ENCODE assay signal across 18 cellular contexts in genomic region chr10:128096486-128097199, GRCh38. TPM values are rescaled to one million over a fixed set of nuclear protein-coding genes. Genes with fewer than 3 reads are reported as not detected.
DNase-seq lines count a peak whose midpoint lies in the region.
"Had no signal": no experiment of that assay in that cellular context is flagged by ENCODE, and none has a peak within 500 bp of the region (broad histone marks: within the 10 kb centered on the region; RNA-seq: fewer than 3 reads in every experiment).

No MANE protein-coding gene starts in this region.

- H3K23ac ChIP-seq in mesendoderm (ENCODE audit: low read length): no peak overlapping the region

- POLR2A ChIA-PET in activated CD4-positive, alpha-beta memory T cell treated with anti-CD3 and anti-CD28 coated beads for 36 hours (lab: Charles Lee): interaction anchor here (0.7 to 2.6 kb wide), 2 partner anchors 27 to 29 kb away, joined by 3 to 9 read pairs; partner anchors contain the start of gene MKI67

- H3K4me1 Mint-ChIP-seq in T-helper 2 cell treated with Interferon-gamma antibody and Interleukin-4, amounts not matched to agents 5 μg/mL and 100 μg/mL, for 36 hours (ENCODE audit: low read depth): peaks cover 30% of the 10 kb centered on the region
- peaks cover 21% of the 10 kb centered on the region for H3K4me1 Mint-ChIP-seq in activated CD4-positive, alpha-beta memory T cell treated with anti-CD3 and anti-CD28 coated beads for 36 hours (ENCODE audit: low read depth)
- H3K4me1 Mint-ChIP-seq: brain had no signal

- H3K4me1 ChIP-seq in mesendoderm (ENCODE audit: control insufficient read depth, low read depth, low read length): no peaks in the 10 kb centered on the region
- H3K4me1 ChIP-seq: HAP-1 had no signal

- peak overlapping the region; percentile 80 for H3K27ac Mint-ChIP-seq in T-helper 2 cell treated with Interferon-gamma antibody and Interleukin-4, amounts not matched to agents 5 μg/mL and 100 μg/mL, for 36 hours
- H3K27ac Mint-ChIP-seq in activated CD4-positive, alpha-beta memory T cell treated with anti-CD3 and anti-CD28 coated beads for 36 hours: peak overlapping the region; percentile 69

- no peak overlapping the region for H3K4me2 ChIP-seq in mesendoderm (ENCODE audit: low read length)
- H3K4me2 ChIP-seq: PC-9 had no signal

- H3K18ac ChIP-seq in mesendoderm (ENCODE audit: low read length): no peak overlapping the region

- H2BK120ac ChIP-seq in mesendoderm (ENCODE audit: low read depth, low read length): no peak overlapping the region

- H3K4me3 Mint-ChIP-seq in T-helper 2 cell treated with Interferon-gamma antibody and Interleukin-4, amounts not matched to agents 5 μg/mL and 100 μg/mL, for 36 hours: peak overlapping the region; percentile 23
- no peak overlapping the region for H3K4me3 Mint-ChIP-seq in activated CD4-positive, alpha-beta memory T cell treated with anti-CD3 and anti-CD28 coated beads for 36 hours
- H3K4me3 Mint-ChIP-seq: brain had no signal

- CTCF ChIA-PET in activated CD4-positive, alpha-beta memory T cell treated with anti-CD3 and anti-CD28 coated beads for 36 hours (lab: Charles Lee): interaction anchor here (1.0 kb wide), 1 partner anchor 7 kb away, joined by 3 read pairs; no protein-coding TSS in a partner anchor

- H2BK15ac ChIP-seq in mesendoderm (replicated peaks; ENCODE audit: low read depth): no peak overlapping the region

- no peak overlapping the region for H2AK5ac ChIP-seq in mesendoderm (ENCODE audit: low read length)

- DNase-seq in T-helper 2 cell treated with Interferon-gamma antibody and Interleukin-4, amounts not matched to agents 5 μg/mL and 100 μg/mL, for 36 hours (ENCODE audit: low spot score): no peak
- DNase-seq in T-helper 2 cell: no peak
- peak; percentile 75 for DNase-seq in EH (ENCODE audit: low read depth)
- DNase-seq in activated CD4-positive, alpha-beta memory T cell treated with anti-CD3 and anti-CD28 coated beads for 36 hours: no peak
- DNase-seq in mesenteric fat pad (ENCODE audit: low spot score): peak; percentile 33
- DNase-seq in mesendoderm: no peak
- no peak for DNase-seq in SK-N-DZ (ENCODE audit: low spot score)
- no peak for DNase-seq in cerebellar cortex (ENCODE audit: low spot score)
- DNase-seq: activated effector memory CD4-positive, alpha-beta T cell treated with anti-CD3 and anti-CD28 coated beads, Interleukin-2, amount 50 U/mL, for 16 hours; foreskin melanocyte; NCI-H1694; NCI-H524; PC-9; stimulated activated naive CD4-positive, alpha-beta T cell had no signal

- no peaks in the 10 kb centered on the region for H3K27me3 ChIP-seq in mesendoderm (ENCODE audit: insufficient read depth, low read length, poor library complexity)
- H3K27me3 ChIP-seq: vagina had no signal

- H4K8ac ChIP-seq in mesendoderm (ENCODE audit: low read depth, low read length): no peak overlapping the region

- no peaks in the 10 kb centered on the region for H3K9me3 Mint-ChIP-seq in T-helper 2 cell treated with Interferon-gamma antibody and Interleukin-4, amounts not matched to agents 5 μg/mL and 100 μg/mL, for 36 hours
- no peaks in the 10 kb centered on the region for H3K9me3 Mint-ChIP-seq in activated CD4-positive, alpha-beta memory T cell treated with anti-CD3 and anti-CD28 coated beads for 36 hours
- H3K9me3 Mint-ChIP-seq: brain had no signal

- peaks cover 66% of the 10 kb centered on the region for H3K36me3 Mint-ChIP-seq in T-helper 2 cell treated with Interferon-gamma antibody and Interleukin-4, amounts not matched to agents 5 μg/mL and 100 μg/mL, for 36 hours (ENCODE audit: low read depth)
- peaks cover 49% of the 10 kb centered on the region for H3K36me3 Mint-ChIP-seq in activated CD4-positive, alpha-beta memory T cell treated with anti-CD3 and anti-CD28 coated beads for 36 hours

- no peak overlapping the region for H3K4me3 ChIP-seq in mesendoderm (ENCODE audit: low read length)
- H3K4me3 ChIP-seq: HAP-1, lung, PC-9, vagina had no signal

- H4K5ac ChIP-seq in mesendoderm (ENCODE audit: low read length): no peak overlapping the region

- WGBS in mesendoderm (ENCODE audit: extremely low coverage, insufficient coverage, low lambda C conversion rate): no CpG with 5 or more reads among the region's 5 CpGs

- H3K4ac ChIP-seq in mesendoderm (ENCODE audit: low read depth, low read length): no peak overlapping the region

- H3K27me3 Mint-ChIP-seq in T-helper 2 cell treated with Interferon-gamma antibody and Interleukin-4, amounts not matched to agents 5 μg/mL and 100 μg/mL, for 36 hours (ENCODE audit: low read depth): no peaks in the 10 kb centered on the region
- H3K27me3 Mint-ChIP-seq in activated CD4-positive, alpha-beta memory T cell treated with anti-CD3 and anti-CD28 coated beads for 36 hours: no peaks in the 10 kb centered on the region
- H3K27me3 Mint-ChIP-seq: brain had no signal

- no peak overlapping the region for H3K27ac ChIP-seq in mesendoderm (ENCODE audit: low read depth, low read length)
- H3K27ac ChIP-seq: PC-9, vagina had no signal

- no peak overlapping the region for H2BK5ac ChIP-seq in mesendoderm (ENCODE audit: low read length)

- H3K36me3 ChIP-seq in mesendoderm (ENCODE audit: control insufficient read depth, insufficient read depth, low read length): peaks cover 18% of the 10 kb centered on the region
- H3K36me3 ChIP-seq: vagina had no signal

- no peaks in the 10 kb centered on the region for H3K79me2 ChIP-seq in mesendoderm (ENCODE audit: control insufficient read depth, insufficient read depth, low read length)

- no peaks in the 10 kb centered on the region for H3K79me1 ChIP-seq in mesendoderm (ENCODE audit: low read length)

- intact Hi-C loops in activated CD4-positive, alpha-beta memory T cell treated with anti-CD3 and anti-CD28 coated beads for 36 hours (cut with micrococcal nuclease): no loop called here

- H3K56ac ChIP-seq in mesendoderm (ENCODE audit: low read length): no peak overlapping the region

- H3K9ac ChIP-seq in mesendoderm (ENCODE audit: low read length): no peak overlapping the region

RNA-seq across cellular contexts. Expression of gene MKI67, which starts 29.6 kb away (rescaled TPM):
- total RNA-seq in activated CD4-positive, alpha-beta memory T cell treated with anti-CD3 and anti-CD28 coated beads for 36 hours: 100 to 1,000 TPM; 223 to 241 TPM
- 0.39 TPM for total RNA-seq in mesenteric fat pad
- polyA plus RNA-seq in mesendoderm (2013, experiment 1 of 2): 30.3 TPM
- polyA plus RNA-seq in mesendoderm (2013, experiment 2 of 2): 29.7 TPM
- polyA plus RNA-seq in SK-N-DZ (2014; cell fraction: cytosol; rRNA removed): 23.2 and 23.9 TPM in 2 replicates
- polyA plus RNA-seq in SK-N-DZ (2014; cell fraction: nucleus; rRNA removed): 37.5 and 59.2 TPM in 2 replicates

Comparison
In these comparisons a context has a peak if more than half of its experiments do, and no peak if none do; other contexts are left out.
1. DNase-seq: peak in EH (single experiment) and mesenteric fat pad (single experiment); none in T-helper 2 cell treated with Interferon-gamma antibody and Interleukin-4, amounts not matched to agents 5 μg/mL and 100 μg/mL, for 36 hours (single experiment), T-helper 2 cell (0 of 5), activated CD4-positive, alpha-beta memory T cell treated with anti-CD3 and anti-CD28 coated beads for 36 hours (single experiment), mesendoderm (single experiment), SK-N-DZ (single experiment) and cerebellar cortex (single experiment).
2. RNA of gene MKI67, which starts 29.6 kb away (total RNA-seq): 223 to 241 TPM in activated CD4-positive, alpha-beta memory T cell treated with anti-CD3 and anti-CD28 coated beads for 36 hours; 0.39 TPM in mesenteric fat pad (single experiment); every median in the first group is over 100 times any median in the second.